24 cellular contexts compared by ENCODE assay signal in genomic region chr20:12170406-12170805, GRCh38.
"Had no signal": no experiment of that assay in that cellular context is flagged by ENCODE, and none has a peak within 500 bp of the region (broad histone marks: within the 10 kb centered on the region; RNA-seq: fewer than 3 reads in every experiment).

No MANE protein-coding gene starts in this region.

- H3K27me3 ChIP-seq: ovary, sigmoid colon, tibial nerve, uterus had no signal

- H3K27ac ChIP-seq: left ventricle myocardium inferior, ovary, prostate gland, sigmoid colon, tibial nerve, uterus had no signal

- H3K27ac Mint-ChIP-seq: mesothelial cell of epicardium; naive thymus-derived CD4-positive, alpha-beta T cell; natural killer cell treated with Interleukin-12 subunit alpha and Interleukin-12 subunit beta and Interleukin-15 and Interleukin-18, amount 100 ng/mL, for 72 hours; stimulated activated memory B cell treated with anti-CD40 and anti-IgM and Interleukin-4, amounts not matched to agents 10 μg/mL and 1 μg/mL and 100 μg/mL, for 72 hours; stimulated activated naive CD8-positive, alpha-beta T cell treated with anti-CD3 and anti-CD28 coated beads, Interleukin-15, amount 100 ng/mL, for 72 hours; type B pancreatic cell had no signal

- H3K4me3 Mint-ChIP-seq: mesothelial cell of epicardium; naive thymus-derived CD4-positive, alpha-beta T cell; natural killer cell treated with Interleukin-12 subunit alpha and Interleukin-12 subunit beta and Interleukin-15 and Interleukin-18, amount 100 ng/mL, for 72 hours; stimulated activated memory B cell treated with anti-CD40 and anti-IgM and Interleukin-4, amounts not matched to agents 10 μg/mL and 1 μg/mL and 100 μg/mL, for 72 hours; stimulated activated naive CD8-positive, alpha-beta T cell treated with anti-CD3 and anti-CD28 coated beads, Interleukin-15, amount 100 ng/mL, for 72 hours; type B pancreatic cell had no signal

- FAIRE-seq: small intestine had no signal

- DNase-seq: islet precursor cell; left ventricle myocardium inferior; mesendoderm; naive thymus-derived CD4-positive, alpha-beta T cell; ovary; retina; right cardiac atrium; sigmoid colon; small intestine; stimulated activated CD4-positive, alpha-beta T cell treated with anti-CD3 and anti-CD28 coated beads, Interleukin-1b, Interleukin-23, amount 100 ng/mL, for 48 hours; stimulated activated CD4-positive, alpha-beta T cell treated with anti-CD3 and anti-CD28 coated beads, Interleukin-2, amount 100 ng/mL, for 48 hours; stimulated activated CD4-positive, alpha-beta T cell treated with anti-CD3 and anti-CD28 coated beads, Interleukin-4, amount 100 ng/mL, for 4 hours; stimulated activated CD8-positive, alpha-beta memory T cell treated with anti-CD3 and anti-CD28 coated beads, Interleukin-4, amount 100 ng/mL, for 48 hours; stimulated activated naive CD4-positive, alpha-beta T cell treated with Interleukin-2 at 50 U/mL for 16 hours; stimulated activated naive CD8-positive, alpha-beta T cell treated with anti-CD3 and anti-CD28 coated beads, Interleukin-15, amount 100 ng/mL, for 72 hours; substantia nigra; uterus had no signal

- H3K9me3 ChIP-seq: ovary, prostate gland had no signal

- H3K4me1 ChIP-seq: prostate gland, uterus had no signal

- H3K27me3 Mint-ChIP-seq: naive thymus-derived CD4-positive, alpha-beta T cell; natural killer cell treated with Interleukin-12 subunit alpha and Interleukin-12 subunit beta and Interleukin-15 and Interleukin-18, amount 100 ng/mL, for 72 hours; stimulated activated memory B cell treated with anti-CD40 and anti-IgM and Interleukin-4, amounts not matched to agents 10 μg/mL and 1 μg/mL and 100 μg/mL, for 72 hours; stimulated activated naive CD8-positive, alpha-beta T cell treated with anti-CD3 and anti-CD28 coated beads, Interleukin-15, amount 100 ng/mL, for 72 hours; type B pancreatic cell had no signal

- H3K36me3 Mint-ChIP-seq: stimulated activated memory B cell treated with anti-CD40 and anti-IgM and Interleukin-4, amounts not matched to agents 10 μg/mL and 1 μg/mL and 100 μg/mL, for 72 hours; type B pancreatic cell had no signal

- H3K36me3 ChIP-seq: left ventricle myocardium inferior, ovary, prostate gland, sigmoid colon, tibial nerve, uterus had no signal

- H3K4me1 Mint-ChIP-seq: naive thymus-derived CD4-positive, alpha-beta T cell; stimulated activated memory B cell treated with anti-CD40 and anti-IgM and Interleukin-4, amounts not matched to agents 10 μg/mL and 1 μg/mL and 100 μg/mL, for 72 hours; stimulated activated naive CD8-positive, alpha-beta T cell treated with anti-CD3 and anti-CD28 coated beads, Interleukin-15, amount 100 ng/mL, for 72 hours had no signal

- H3K4me3 ChIP-seq: left ventricle myocardium inferior, lung, ovary, prostate gland, sigmoid colon, tibial nerve, uterus had no signal
